In the genomic region with DNA sequence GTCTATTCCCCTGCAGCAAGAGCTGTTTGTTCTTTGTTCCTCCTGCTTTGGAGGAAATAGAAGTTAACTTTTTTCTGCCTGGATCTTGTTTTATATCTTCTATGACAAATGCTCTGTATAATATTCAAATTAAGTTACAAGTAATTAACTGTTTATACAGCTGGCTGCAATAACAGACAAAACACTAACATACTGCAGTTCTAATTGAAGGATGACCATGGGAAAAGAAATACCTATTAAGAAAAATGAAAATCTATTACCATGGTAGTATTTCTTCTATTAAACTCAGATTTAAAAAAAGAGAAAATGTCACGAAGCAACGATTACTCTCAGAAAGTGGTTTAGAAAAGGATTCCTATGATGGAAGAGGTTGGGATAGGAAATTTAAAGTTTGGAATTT, we compare ENCODE assay signal across 17 cellular contexts.
A peak's percentile ranks its signal among the peaks of the same experiment; 100 is the strongest.
DNase-seq lines count a peak whose midpoint lies in the region; ATAC-seq and TF ChIP-seq lines count a peak whose summit lies in the region.
"Had no signal": no experiment of that assay in that cellular context is flagged by ENCODE, and none has a peak within 500 bp of the region (broad histone marks: within the 10 kb centered on the region; RNA-seq: fewer than 3 reads in every experiment).

No MANE protein-coding gene starts in this region.

- DNase-seq in SK-N-SH = no peak
- DNase-seq in stimulated activated naive B cell treated with anti-CD40 and anti-IgM and Interleukin-4, amounts not matched to agents 10 μg/mL and 1 μg/mL and 100 μg/mL, for 72 hours = no peak
- no peak for DNase-seq in ecto neural progenitor cell (ENCODE audit: low spot score)
- DNase-seq: AML-193; Caco-2; Calu3; CD4-positive, alpha-beta T cell; CD8-positive, alpha-beta T cell; DMS79 treated with DMSO at 0.1 percent for 48 hours; GF-D8 had no signal

- no peak overlapping the region for H3K4me3 ChIP-seq in SK-N-SH (ENCODE audit: low read depth in 2 of 2, low read length in 1 of 2)
- H3K4me3 ChIP-seq: A549; BLaER1 treated with 17β-estradiol and CSF1 and Interleukin-3, amounts not matched to agents 10 nM and 100 nM had no signal

- H3K27ac ChIP-seq in SK-N-SH (ENCODE audit: low read depth in 2 of 2, low read length in 1 of 2) (no peak overlapping the region), VCaP (peak overlapping the region; percentile 20; the same call in 1 of the 2 replicates)
- H3K27ac ChIP-seq: 22Rv1; A549; BLaER1 treated with 17β-estradiol and CSF1 and Interleukin-3, amounts not matched to agents 10 nM and 100 nM; C4-2B had no signal

- H3K9ac ChIP-seq in SK-N-SH = no peak overlapping the region
- H3K9ac ChIP-seq: BLaER1 treated with 17β-estradiol and CSF1 and Interleukin-3, amounts not matched to agents 10 nM and 100 nM had no signal

- H3K27me3 ChIP-seq in SK-N-SH (ENCODE audit: insufficient read depth) = no peaks in the 10 kb centered on the region
- H3K27me3 ChIP-seq: BLaER1 treated with 17β-estradiol and CSF1 and Interleukin-3, amounts not matched to agents 10 nM and 100 nM had no signal

- no peaks in the 10 kb centered on the region for H3K27me3 Mint-ChIP-seq in stimulated activated naive B cell treated with anti-CD40 and anti-IgM and Interleukin-4, amounts not matched to agents 10 μg/mL and 1 μg/mL and 100 μg/mL, for 72 hours
- H3K27me3 Mint-ChIP-seq: B cell; CD4-positive, alpha-beta T cell had no signal

- H4K20me1 ChIP-seq in SK-N-SH (ENCODE audit: insufficient read depth) = no peaks in the 10 kb centered on the region
- H4K20me1 ChIP-seq: BLaER1 treated with 17β-estradiol and CSF1 and Interleukin-3, amounts not matched to agents 10 nM and 100 nM had no signal

- no peaks in the 10 kb centered on the region for H3K9me2 ChIP-seq in SK-N-SH

- H3K9me3 Mint-ChIP-seq in stimulated activated naive B cell treated with anti-CD40 and anti-IgM and Interleukin-4, amounts not matched to agents 10 μg/mL and 1 μg/mL and 100 μg/mL, for 72 hours = peaks cover 0 to 1% of the 10 kb centered on the region in 2 donors
- H3K9me3 Mint-ChIP-seq: CD4-positive, alpha-beta T cell; CD8-positive, alpha-beta T cell had no signal

- no peak for TF ChIP-seq EP300 in SK-N-SH (IDR thresholded peaks at IDR 0.05; ENCODE audit: borderline replicate concordance in 1 of 2, low read depth in 1 of 2, low read length in 1 of 2)

- H3K27ac Mint-ChIP-seq in stimulated activated naive B cell treated with anti-CD40 and anti-IgM and Interleukin-4, amounts not matched to agents 10 μg/mL and 1 μg/mL and 100 μg/mL, for 72 hours = peak overlapping the region; percentile 37
- H3K27ac Mint-ChIP-seq: B cell; CD4-positive, alpha-beta T cell; CD8-positive, alpha-beta T cell had no signal

- WGBS in SK-N-SH (ENCODE audit: low lambda C conversion rate) = 90% methylated on average over 2 of the region's 2 CpGs

- H2AFZ ChIP-seq in SK-N-SH (ENCODE audit: low read depth) = no peak overlapping the region

- CTCF ChIA-PET in SK-N-SH (lab: Yijun Ruan, JAX) = interaction anchor here (0.7 to 1.7 kb wide), 5 partner anchors 9 to 210 kb away, joined by 4 read pairs; no protein-coding TSS in a partner anchor

- H3K4me1 ChIP-seq in SK-N-SH (ENCODE audit: control insufficient read depth in 1 of 2, insufficient read depth in 2 of 2, low read depth in 1 of 2, low read length in 1 of 2) = peaks cover 0 to 8% of the 10 kb centered on the region in 2 experiments; a peak in 2 of 4 replicates
- H3K4me1 ChIP-seq: Caco-2 had no signal

- TF ChIP-seq CTCF in SK-N-SH (IDR thresholded peaks at IDR 0.05) (no peak), VCaP (conservative IDR thresholded peaks at IDR 0.05) (no peak)

- ATAC-seq in SK-N-SH treated with all-trans-retinoic acid at 6 μM for 48 hours = no peak
- ATAC-seq in stimulated activated naive B cell treated with anti-CD40 and anti-IgM and Interleukin-4, amounts not matched to agents 10 μg/mL and 1 μg/mL and 100 μg/mL, for 72 hours (replicated peaks) = no peak
- ATAC-seq: A549; CD8-positive, alpha-beta T cell had no signal

- no peaks in the 10 kb centered on the region for H3K79me2 ChIP-seq in SK-N-SH (ENCODE audit: insufficient read depth)

- no peak overlapping the region for H3K4me3 Mint-ChIP-seq in stimulated activated naive B cell treated with anti-CD40 and anti-IgM and Interleukin-4, amounts not matched to agents 10 μg/mL and 1 μg/mL and 100 μg/mL, for 72 hours
- H3K4me3 Mint-ChIP-seq: B cell; CD4-positive, alpha-beta T cell; CD8-positive, alpha-beta T cell had no signal

- peaks cover 4 to 46% of the 10 kb centered on the region in 2 experiments for H3K36me3 ChIP-seq in SK-N-SH (replicated peaks in 1 of 2; ENCODE audit: control insufficient read depth in 1 of 2, insufficient read depth in 2 of 2, low read length in 1 of 2)

- H3K9me3 ChIP-seq in SK-N-SH = no peaks in the 10 kb centered on the region
- H3K9me3 ChIP-seq: Caco-2 had no signal

- H3K36me3 Mint-ChIP-seq in stimulated activated naive B cell treated with anti-CD40 and anti-IgM and Interleukin-4, amounts not matched to agents 10 μg/mL and 1 μg/mL and 100 μg/mL, for 72 hours = peaks cover 60 to 73% of the 10 kb centered on the region in 2 donors

- H3K4me1 Mint-ChIP-seq in stimulated activated naive B cell treated with anti-CD40 and anti-IgM and Interleukin-4, amounts not matched to agents 10 μg/mL and 1 μg/mL and 100 μg/mL, for 72 hours = peaks cover 16 to 37% of the 10 kb centered on the region in 2 donors
- H3K4me1 Mint-ChIP-seq: B cell had no signal

- no peak for TF ChIP-seq RAD21 in SK-N-SH (IDR thresholded peaks at IDR 0.05; ENCODE audit: low read length)

- no peaks in the 10 kb centered on the region for H3F3A ChIP-seq in SK-N-SH (replicated peaks; ENCODE audit: insufficient read depth)

- POLR2A ChIA-PET in SK-N-SH (lab: Yijun Ruan, JAX) = no interaction called here

- no peak overlapping the region for H3K4me2 ChIP-seq in SK-N-SH
- H3K4me2 ChIP-seq: A549; BLaER1 treated with 17β-estradiol and CSF1 and Interleukin-3, amounts not matched to agents 10 nM and 100 nM had no signal

TF ChIP-seq in SK-N-SH treated with all-trans-retinoic acid at 6 μM for 48 hours, 23 proteins besides CTCF, POLR2A, EP300 and RAD21 (continues in another document):
- TF ChIP-seq ESRRG (CRISPR knock-in tag; IDR thresholded peaks at IDR 0.05) (0 out of 2 replicates have a peak, but pooled peaks have one; percentile 66), PPARA (CRISPR knock-in tag; IDR thresholded peaks at IDR 0.05; ENCODE audit: borderline replicate concordance) (no peak), TOX (CRISPR knock-in tag; IDR thresholded peaks at IDR 0.05; ENCODE audit: borderline replicate concordance) (no peak), ZNF565 (CRISPR knock-in tag; conservative IDR thresholded peaks at IDR 0.05; ENCODE audit: low read depth) (no peak), ZNF70 (CRISPR knock-in tag; IDR thresholded peaks at IDR 0.05) (peak; percentile 31; the same call in 1 of the 2 replicates)

TF ChIP-seq in SK-N-SH, 30 proteins besides CTCF, POLR2A, EP300 and RAD21 (continues in another document):
- no peak for TF ChIP-seq SMC3 (IDR thresholded peaks at IDR 0.05; ENCODE audit: low read depth, low read length)
- no peak for TF ChIP-seq RFX5 (IDR thresholded peaks at IDR 0.05; ENCODE audit: low read length)
- no peak for TF ChIP-seq ELF1 (IDR thresholded peaks at IDR 0.05)
- TF ChIP-seq MXI1 (IDR thresholded peaks at IDR 0.05; ENCODE audit: low read depth, low read length) = no peak
- no peak for TF ChIP-seq TAF1 (IDR thresholded peaks at IDR 0.05; ENCODE audit: borderline replicate concordance, low read depth, low read length)
- TF ChIP-seq POLR2AphosphoS5 (IDR thresholded peaks at IDR 0.05; ENCODE audit: low read depth, low read length) = no peak
- no peak for TF ChIP-seq RXRA (IDR thresholded peaks at IDR 0.05; ENCODE audit: borderline replicate concordance, low read depth)
- no peak for TF ChIP-seq TCF12 (IDR thresholded peaks at IDR 0.05)
- TF ChIP-seq MEF2A (IDR thresholded peaks at IDR 0.05; ENCODE audit: borderline replicate concordance, low read depth) = no peak
- TF ChIP-seq USF2 (IDR thresholded peaks at IDR 0.05; ENCODE audit: borderline replicate concordance, low read depth, low read length) = no peak
- no peak for TF ChIP-seq FOXJ3 (CRISPR knock-in tag; IDR thresholded peaks at IDR 0.05)
- TF ChIP-seq ZBTB33 (IDR thresholded peaks at IDR 0.05; ENCODE audit: borderline replicate concordance, low read depth) = no peak
